25 cellular contexts compared by ENCODE assay signal in genomic region chr18:11784905-11785304, GRCh38.
"Had no signal": no experiment of that assay in that cellular context is flagged by ENCODE, and none has a peak within 500 bp of the region (broad histone marks: within the 10 kb centered on the region; RNA-seq: fewer than 3 reads in every experiment).

No MANE protein-coding gene starts in this region.

- ATAC-seq: activated CD4-positive, CD25-positive, alpha-beta regulatory T cell treated with anti-CD3 and anti-CD28 coated beads, Interleukin-2, amount 50 U/mL, for 24 hours; activated CD8-positive, alpha-beta T cell treated with anti-CD3 and anti-CD28 coated beads, Interleukin-2, amount 10 ng/mL, durations not matched to agents 7 days and 5 days; Panc1; Right ventricle myocardium inferior; T-cell had no signal

- H3K9me3 Mint-ChIP-seq: activated naive CD4-positive, alpha-beta T cell treated with anti-CD3 and anti-CD28 coated beads, Interleukin-2, amount 50 U/mL, for 24 hours; central memory CD8-positive, alpha-beta T cell; T-cell had no signal

- H3K36me3 Mint-ChIP-seq: activated naive CD4-positive, alpha-beta T cell treated with anti-CD3 and anti-CD28 coated beads, Interleukin-2, amount 50 U/mL, for 24 hours; T-cell had no signal

- H3K27ac Mint-ChIP-seq: activated CD8-positive, alpha-beta T cell treated with anti-CD3 and anti-CD28 coated beads, Interleukin-2, amount 10 ng/mL, durations not matched to agents 7 days and 5 days; activated naive CD4-positive, alpha-beta T cell treated with anti-CD3 and anti-CD28 coated beads, Interleukin-2, amount 50 U/mL, for 24 hours; T-cell had no signal

- H3K4me3 Mint-ChIP-seq: activated CD8-positive, alpha-beta T cell treated with anti-CD3 and anti-CD28 coated beads, Interleukin-2, amount 10 ng/mL, durations not matched to agents 7 days and 5 days; activated naive CD4-positive, alpha-beta T cell treated with anti-CD3 and anti-CD28 coated beads, Interleukin-2, amount 50 U/mL, for 24 hours; central memory CD8-positive, alpha-beta T cell; T-cell had no signal

- H3K27ac ChIP-seq: SK-N-MC, WERI-Rb-1 had no signal

- DNase-seq: activated CD8-positive, alpha-beta memory T cell treated with anti-CD3 and anti-CD28 coated beads, Interleukin-2, amount 50 U/mL, for 48 hours; activated CD8-positive, alpha-beta T cell treated with anti-CD3 and anti-CD28 coated beads, Interleukin-2, amount 10 ng/mL, durations not matched to agents 7 days and 5 days; activated effector memory CD4-positive, alpha-beta T cell treated with Interleukin-2 at 50 U/mL for 16 hours; activated naive CD4-positive, alpha-beta T cell; activated T-cell treated with anti-CD3 and anti-CD28 coated beads, Interleukin-2, amount 50 U/mL, for 1 hour; aorta; KG1; NCI-H1048; NCI-H146; NCI-H187 treated with DMSO at 0.1 percent for 48 hours; NCI-H2081 treated with DMSO at 0.1 percent for 48 hours; NCI-H446 treated with DMSO at 0.1 percent for 48 hours; NCI-H526; NCI-H774; OCI-M1; RPMI8226; T-cell; T-helper 2 cell; WERI-Rb-1 had no signal

- H3K36me3 ChIP-seq: WERI-Rb-1 had no signal

- H3K4me3 ChIP-seq: SK-N-MC had no signal

- H3K4me1 Mint-ChIP-seq: central memory CD8-positive, alpha-beta T cell had no signal
